Comparison of ENCODE assay signal across 2 cellular contexts in the genomic region with DNA sequence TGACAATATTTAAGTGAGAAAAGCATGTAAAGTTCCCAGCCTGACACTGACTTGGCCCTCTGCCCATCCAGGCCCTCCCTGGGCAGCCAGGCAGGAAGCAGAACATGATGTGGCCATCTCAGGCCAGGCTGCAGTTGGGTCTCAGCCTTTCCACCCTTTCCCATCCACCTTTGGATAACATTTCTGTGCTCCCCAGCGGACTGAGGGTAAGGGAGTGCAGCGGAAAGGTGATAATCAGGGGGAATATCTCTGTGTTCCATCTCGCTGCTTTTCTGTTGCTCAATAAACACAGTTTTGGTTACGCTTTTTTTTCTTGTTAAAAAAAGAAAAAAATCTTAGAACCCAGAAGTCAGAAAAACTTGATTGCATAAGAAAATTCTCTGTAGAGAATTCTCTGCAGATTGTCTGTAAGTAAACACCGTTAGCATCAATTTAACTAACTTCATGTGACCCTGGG.
TF ChIP-seq lines count a peak whose summit lies in the region.

No MANE protein-coding gene starts in this region.

TF ChIP-seq in A549, 52 proteins besides CTCF, POLR2A, EP300 and RAD21 (continued from another document):
- TF ChIP-seq, protein P1, sequence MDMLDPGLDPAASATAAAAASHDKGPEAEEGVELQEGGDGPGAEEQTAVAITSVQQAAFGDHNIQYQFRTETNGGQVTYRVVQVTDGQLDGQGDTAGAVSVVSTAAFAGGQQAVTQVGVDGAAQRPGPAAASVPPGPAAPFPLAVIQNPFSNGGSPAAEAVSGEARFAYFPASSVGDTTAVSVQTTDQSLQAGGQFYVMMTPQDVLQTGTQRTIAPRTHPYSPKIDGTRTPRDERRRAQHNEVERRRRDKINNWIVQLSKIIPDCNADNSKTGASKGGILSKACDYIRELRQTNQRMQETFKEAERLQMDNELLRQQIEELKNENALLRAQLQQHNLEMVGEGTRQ (IDR thresholded peaks at IDR 0.05), result no peak
- TF ChIP-seq HEYL (CRISPR knock-in tag; IDR thresholded peaks at IDR 0.05) (no peak), CHD2 (IDR thresholded peaks at IDR 0.05; ENCODE audit: low read length, partially characterized antibody) (no peak)

TF ChIP-seq in HEK293, 187 proteins besides CTCF, POLR2A, EP300 and RAD21 (continued from another document):
- TF ChIP-seq ZNF335 (tag by site-specific recombination; conservative IDR thresholded peaks at IDR 0.05) (peak; percentile 47), ZNF2 (tag by site-specific recombination; IDR thresholded peaks at IDR 0.05) (no peak), ZNF626 (tag by site-specific recombination; IDR thresholded peaks at IDR 0.05) (no peak), ZBTB17 (tag by site-specific recombination; IDR thresholded peaks at IDR 0.05) (peak; percentile 79), KLF7 (tag by site-specific recombination; IDR thresholded peaks at IDR 0.05; ENCODE audit: borderline replicate concordance) (no peak)
- TF ChIP-seq, protein P2, sequence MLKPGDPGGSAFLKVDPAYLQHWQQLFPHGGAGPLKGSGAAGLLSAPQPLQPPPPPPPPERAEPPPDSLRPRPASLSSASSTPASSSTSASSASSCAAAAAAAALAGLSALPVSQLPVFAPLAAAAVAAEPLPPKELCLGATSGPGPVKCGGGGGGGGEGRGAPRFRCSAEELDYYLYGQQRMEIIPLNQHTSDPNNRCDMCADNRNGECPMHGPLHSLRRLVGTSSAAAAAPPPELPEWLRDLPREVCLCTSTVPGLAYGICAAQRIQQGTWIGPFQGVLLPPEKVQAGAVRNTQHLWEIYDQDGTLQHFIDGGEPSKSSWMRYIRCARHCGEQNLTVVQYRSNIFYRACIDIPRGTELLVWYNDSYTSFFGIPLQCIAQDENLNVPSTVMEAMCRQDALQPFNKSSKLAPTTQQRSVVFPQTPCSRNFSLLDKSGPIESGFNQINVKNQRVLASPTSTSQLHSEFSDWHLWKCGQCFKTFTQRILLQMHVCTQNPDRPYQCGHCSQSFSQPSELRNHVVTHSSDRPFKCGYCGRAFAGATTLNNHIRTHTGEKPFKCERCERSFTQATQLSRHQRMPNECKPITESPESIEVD (tag by site-specific recombination; IDR thresholded peaks at IDR 0.05), result peak; percentile 22; the same call in 1 of the 2 replicates
- TF ChIP-seq, protein P3, sequence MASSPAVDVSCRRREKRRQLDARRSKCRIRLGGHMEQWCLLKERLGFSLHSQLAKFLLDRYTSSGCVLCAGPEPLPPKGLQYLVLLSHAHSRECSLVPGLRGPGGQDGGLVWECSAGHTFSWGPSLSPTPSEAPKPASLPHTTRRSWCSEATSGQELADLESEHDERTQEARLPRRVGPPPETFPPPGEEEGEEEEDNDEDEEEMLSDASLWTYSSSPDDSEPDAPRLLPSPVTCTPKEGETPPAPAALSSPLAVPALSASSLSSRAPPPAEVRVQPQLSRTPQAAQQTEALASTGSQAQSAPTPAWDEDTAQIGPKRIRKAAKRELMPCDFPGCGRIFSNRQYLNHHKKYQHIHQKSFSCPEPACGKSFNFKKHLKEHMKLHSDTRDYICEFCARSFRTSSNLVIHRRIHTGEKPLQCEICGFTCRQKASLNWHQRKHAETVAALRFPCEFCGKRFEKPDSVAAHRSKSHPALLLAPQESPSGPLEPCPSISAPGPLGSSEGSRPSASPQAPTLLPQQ (tag by site-specific recombination; IDR thresholded peaks at IDR 0.05), result no peak
- TF ChIP-seq, protein P4, sequence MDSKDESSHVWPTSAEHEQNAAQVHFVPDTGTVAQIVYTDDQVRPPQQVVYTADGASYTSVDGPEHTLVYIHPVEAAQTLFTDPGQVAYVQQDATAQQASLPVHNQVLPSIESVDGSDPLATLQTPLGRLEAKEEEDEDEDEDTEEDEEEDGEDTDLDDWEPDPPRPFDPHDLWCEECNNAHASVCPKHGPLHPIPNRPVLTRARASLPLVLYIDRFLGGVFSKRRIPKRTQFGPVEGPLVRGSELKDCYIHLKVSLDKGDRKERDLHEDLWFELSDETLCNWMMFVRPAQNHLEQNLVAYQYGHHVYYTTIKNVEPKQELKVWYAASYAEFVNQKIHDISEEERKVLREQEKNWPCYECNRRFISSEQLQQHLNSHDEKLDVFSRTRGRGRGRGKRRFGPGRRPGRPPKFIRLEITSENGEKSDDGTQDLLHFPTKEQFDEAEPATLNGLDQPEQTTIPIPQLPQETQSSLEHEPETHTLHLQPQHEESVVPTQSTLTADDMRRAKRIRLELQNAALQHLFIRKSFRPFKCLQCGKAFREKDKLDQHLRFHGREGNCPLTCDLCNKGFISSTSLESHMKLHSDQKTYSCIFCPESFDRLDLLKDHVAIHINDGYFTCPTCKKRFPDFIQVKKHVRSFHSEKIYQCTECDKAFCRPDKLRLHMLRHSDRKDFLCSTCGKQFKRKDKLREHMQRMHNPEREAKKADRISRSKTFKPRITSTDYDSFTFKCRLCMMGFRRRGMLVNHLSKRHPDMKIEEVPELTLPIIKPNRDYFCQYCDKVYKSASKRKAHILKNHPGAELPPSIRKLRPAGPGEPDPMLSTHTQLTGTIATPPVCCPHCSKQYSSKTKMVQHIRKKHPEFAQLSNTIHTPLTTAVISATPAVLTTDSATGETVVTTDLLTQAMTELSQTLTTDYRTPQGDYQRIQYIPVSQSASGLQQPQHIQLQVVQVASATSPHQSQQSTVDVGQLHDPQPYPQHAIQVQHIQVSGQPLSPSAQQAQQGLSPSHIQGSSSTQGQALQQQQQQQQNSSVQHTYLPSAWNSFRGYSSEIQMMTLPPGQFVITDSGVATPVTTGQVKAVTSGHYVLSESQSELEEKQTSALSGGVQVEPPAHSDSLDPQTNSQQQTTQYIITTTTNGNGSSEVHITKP (tag by site-specific recombination; IDR thresholded peaks at IDR 0.05), result no peak
